8 cellular contexts compared by ENCODE assay signal in genomic region chr3:193592841-193593665, GRCh38. TPM values are rescaled to one million over a fixed set of nuclear protein-coding genes. Genes with fewer than 3 reads are reported as not detected.
DNase-seq lines count a peak whose midpoint lies in the region; TF ChIP-seq lines count a peak whose summit lies in the region.

OPA1 (plus strand) TSS chr3:193593208; CDS start chr3:193593378, 170 bp downstream.

- DNase-seq in GM03348 (ENCODE audit: low spot score) (peak; percentile 98), HFF-Myc (ENCODE audit: extremely low read depth, low read depth) (peak; percentile 98), MV-4-11 (lab: John Stamatoyannopoulos, UW) (peak; percentile 97), SK-MEL-5 (ENCODE audit: low read depth, low spot score) (peak; percentile 99), foreskin melanocyte (peak; percentile 99), neuronal stem cell (ENCODE audit: low spot score) (peak; percentile 96)
- peak; percentile 89 for DNase-seq in activated naive CD4-positive, alpha-beta T cell treated with Interleukin-2 at 50 U/mL for 16 hours

- H3K27ac ChIP-seq in neuronal stem cell (replicated peaks; ENCODE audit: low read length): peak within 1 kb of the TSS; percentile 50

- peaks cover 5% of the 10 kb centered on the region for H3K79me1 ChIP-seq in neuronal stem cell (ENCODE audit: low read depth, low read length)

- peak within 1 kb of the TSS; percentile 71 for H3K4me3 ChIP-seq in HFF-Myc (replicated peaks; ENCODE audit: low read depth, low read length)
- H3K4me3 ChIP-seq in neuronal stem cell (ENCODE audit: low read length in 2 of 2): peak within 1 kb of the TSS; percentile 66 to 88

- TF ChIP-seq CTCF in HFF-Myc (IDR thresholded peaks at IDR 0.05; ENCODE audit: low read depth, low read length, missing control alignments) (peak; percentile 19), subcutaneous adipose tissue (IDR thresholded peaks at IDR 0.05; ENCODE audit: low read depth) (no peak)

- no peak within 1 kb of the TSS for H3K14ac ChIP-seq in neuronal stem cell (ENCODE audit: low read length)

- peak within 1 kb of the TSS; percentile 67 for H3K4me2 ChIP-seq in neuronal stem cell (ENCODE audit: insufficient read depth, low read length, poor library complexity, severe bottlenecking)

- no peaks in the 10 kb centered on the region for H3K27me3 ChIP-seq in neuronal stem cell (ENCODE audit: control insufficient read depth in 3 of 3, insufficient read depth in 3 of 3, low read depth in 1 of 3, low read length in 3 of 3)

- no peak within 1 kb of the TSS for H2BK120ac ChIP-seq in neuronal stem cell (ENCODE audit: low read depth, low read length)

- peaks cover 0 to 20% of the 10 kb centered on the region in 2 donors for H3K36me3 ChIP-seq in neuronal stem cell (replicated peaks in 1 of 2; ENCODE audit: control insufficient read depth in 2 of 2, insufficient read depth in 2 of 2, low read length in 2 of 2)

- in situ Hi-C loops in SK-MEL-5 (cut with HindIII; ENCODE audit: low pct_unique_long_range_greater_than_20kb, low sequenced_read_pairs): no loop called here

- no peak within 1 kb of the TSS for H3K23ac ChIP-seq in neuronal stem cell (ENCODE audit: low read depth, low read length, poor library complexity)

- H2AFZ ChIP-seq in neuronal stem cell (ENCODE audit: low read length): peak within 1 kb of the TSS; percentile 86

- peak within 1 kb of the TSS; percentile 29 for H4K8ac ChIP-seq in neuronal stem cell (ENCODE audit: low read depth, low read length)

- H2AK5ac ChIP-seq in neuronal stem cell (ENCODE audit: low read depth, low read length): no peak within 1 kb of the TSS

- H3K18ac ChIP-seq in neuronal stem cell (ENCODE audit: low read length): peak within 1 kb of the TSS; percentile 79

- peak within 1 kb of the TSS; percentile 95 for H3K9ac ChIP-seq in neuronal stem cell (ENCODE audit: low read depth, low read length, poor library complexity)

- peak within 1 kb of the TSS; percentile 98 for H4K91ac ChIP-seq in neuronal stem cell (ENCODE audit: low read depth, low read length, poor library complexity)

- no peak within 1 kb of the TSS for H3K4ac ChIP-seq in neuronal stem cell (ENCODE audit: low read length)

- H2BK12ac ChIP-seq in neuronal stem cell (ENCODE audit: low read length): no peak within 1 kb of the TSS

- no peak within 1 kb of the TSS for H2BK5ac ChIP-seq in neuronal stem cell (ENCODE audit: low read length)

- no peak within 1 kb of the TSS for H2BK15ac ChIP-seq in neuronal stem cell (ENCODE audit: low read length)

- WGBS in neuronal stem cell (ENCODE audit: extremely low coverage in 2 of 2, insufficient read length in 2 of 2, insufficient replicate concordance in 1 of 2), 2 donors: no CpG with 5 or more reads among the region's 55 CpGs

- peaks cover 4 to 14% of the 10 kb centered on the region in 2 donors for H3K4me1 ChIP-seq in neuronal stem cell (ENCODE audit: control insufficient read depth in 2 of 2, insufficient read depth in 1 of 2, low read depth in 1 of 2, low read length in 2 of 2)

- no peaks in the 10 kb centered on the region for H3K9me3 ChIP-seq in neuronal stem cell (replicated peaks in 1 of 2; ENCODE audit: control insufficient read depth in 2 of 2, insufficient read depth in 1 of 2, low read depth in 1 of 2, low read length in 2 of 2)

RNA-seq across cellular contexts. Expression of gene OPA1, which starts in this region (rescaled TPM):
- total RNA-seq in SK-MEL-5 (2014; rRNA removed; shearing (Covaris generic)): 133 and 142 TPM in 2 replicates
- polyA plus RNA-seq in SK-MEL-5 (2015; cell fraction: cytosol; rRNA removed): 45.1 and 62.6 TPM in 2 replicates
- 85.8 and 113 TPM in 2 replicates for polyA plus RNA-seq in SK-MEL-5 (2015; cell fraction: nucleus; rRNA removed)
- 38.4 TPM for polyA plus RNA-seq in neuronal stem cell (2013, experiment 1 of 2)
- polyA plus RNA-seq in neuronal stem cell (2013, experiment 2 of 2): 36.2 TPM
- total RNA-seq in subcutaneous adipose tissue: 10 to 100 TPM; 44.4 to 68.5 (median 58.0) TPM

Comparison
In these comparisons a context has a peak if more than half of its experiments do, and no peak if none do; other contexts are left out.
1. Peak in every context shown above with its lines: DNase-seq, H3K4me3 ChIP-seq and H3K27ac ChIP-seq.